In the genomic region with DNA sequence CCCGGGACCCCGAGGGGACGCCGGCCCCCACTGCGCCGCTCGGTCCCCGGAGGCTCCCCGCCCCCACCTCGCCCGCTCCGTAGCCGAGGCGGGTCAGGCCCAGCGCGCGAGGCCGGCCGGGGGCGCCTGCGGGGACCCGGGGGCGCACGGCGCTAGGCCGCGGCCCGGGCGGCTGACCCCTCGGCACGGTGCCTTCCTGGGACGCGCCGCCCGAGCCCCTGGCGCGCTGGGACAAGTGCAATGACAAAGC, we compare ENCODE assay signal across 1 cellular context.
TF ChIP-seq lines count a peak whose summit lies in the region.

No MANE protein-coding gene starts in this region.

TF ChIP-seq in GM23338, 12 proteins besides CTCF, POLR2A, EP300 and RAD21 (continued from another document):
- TF ChIP-seq, protein P1, sequence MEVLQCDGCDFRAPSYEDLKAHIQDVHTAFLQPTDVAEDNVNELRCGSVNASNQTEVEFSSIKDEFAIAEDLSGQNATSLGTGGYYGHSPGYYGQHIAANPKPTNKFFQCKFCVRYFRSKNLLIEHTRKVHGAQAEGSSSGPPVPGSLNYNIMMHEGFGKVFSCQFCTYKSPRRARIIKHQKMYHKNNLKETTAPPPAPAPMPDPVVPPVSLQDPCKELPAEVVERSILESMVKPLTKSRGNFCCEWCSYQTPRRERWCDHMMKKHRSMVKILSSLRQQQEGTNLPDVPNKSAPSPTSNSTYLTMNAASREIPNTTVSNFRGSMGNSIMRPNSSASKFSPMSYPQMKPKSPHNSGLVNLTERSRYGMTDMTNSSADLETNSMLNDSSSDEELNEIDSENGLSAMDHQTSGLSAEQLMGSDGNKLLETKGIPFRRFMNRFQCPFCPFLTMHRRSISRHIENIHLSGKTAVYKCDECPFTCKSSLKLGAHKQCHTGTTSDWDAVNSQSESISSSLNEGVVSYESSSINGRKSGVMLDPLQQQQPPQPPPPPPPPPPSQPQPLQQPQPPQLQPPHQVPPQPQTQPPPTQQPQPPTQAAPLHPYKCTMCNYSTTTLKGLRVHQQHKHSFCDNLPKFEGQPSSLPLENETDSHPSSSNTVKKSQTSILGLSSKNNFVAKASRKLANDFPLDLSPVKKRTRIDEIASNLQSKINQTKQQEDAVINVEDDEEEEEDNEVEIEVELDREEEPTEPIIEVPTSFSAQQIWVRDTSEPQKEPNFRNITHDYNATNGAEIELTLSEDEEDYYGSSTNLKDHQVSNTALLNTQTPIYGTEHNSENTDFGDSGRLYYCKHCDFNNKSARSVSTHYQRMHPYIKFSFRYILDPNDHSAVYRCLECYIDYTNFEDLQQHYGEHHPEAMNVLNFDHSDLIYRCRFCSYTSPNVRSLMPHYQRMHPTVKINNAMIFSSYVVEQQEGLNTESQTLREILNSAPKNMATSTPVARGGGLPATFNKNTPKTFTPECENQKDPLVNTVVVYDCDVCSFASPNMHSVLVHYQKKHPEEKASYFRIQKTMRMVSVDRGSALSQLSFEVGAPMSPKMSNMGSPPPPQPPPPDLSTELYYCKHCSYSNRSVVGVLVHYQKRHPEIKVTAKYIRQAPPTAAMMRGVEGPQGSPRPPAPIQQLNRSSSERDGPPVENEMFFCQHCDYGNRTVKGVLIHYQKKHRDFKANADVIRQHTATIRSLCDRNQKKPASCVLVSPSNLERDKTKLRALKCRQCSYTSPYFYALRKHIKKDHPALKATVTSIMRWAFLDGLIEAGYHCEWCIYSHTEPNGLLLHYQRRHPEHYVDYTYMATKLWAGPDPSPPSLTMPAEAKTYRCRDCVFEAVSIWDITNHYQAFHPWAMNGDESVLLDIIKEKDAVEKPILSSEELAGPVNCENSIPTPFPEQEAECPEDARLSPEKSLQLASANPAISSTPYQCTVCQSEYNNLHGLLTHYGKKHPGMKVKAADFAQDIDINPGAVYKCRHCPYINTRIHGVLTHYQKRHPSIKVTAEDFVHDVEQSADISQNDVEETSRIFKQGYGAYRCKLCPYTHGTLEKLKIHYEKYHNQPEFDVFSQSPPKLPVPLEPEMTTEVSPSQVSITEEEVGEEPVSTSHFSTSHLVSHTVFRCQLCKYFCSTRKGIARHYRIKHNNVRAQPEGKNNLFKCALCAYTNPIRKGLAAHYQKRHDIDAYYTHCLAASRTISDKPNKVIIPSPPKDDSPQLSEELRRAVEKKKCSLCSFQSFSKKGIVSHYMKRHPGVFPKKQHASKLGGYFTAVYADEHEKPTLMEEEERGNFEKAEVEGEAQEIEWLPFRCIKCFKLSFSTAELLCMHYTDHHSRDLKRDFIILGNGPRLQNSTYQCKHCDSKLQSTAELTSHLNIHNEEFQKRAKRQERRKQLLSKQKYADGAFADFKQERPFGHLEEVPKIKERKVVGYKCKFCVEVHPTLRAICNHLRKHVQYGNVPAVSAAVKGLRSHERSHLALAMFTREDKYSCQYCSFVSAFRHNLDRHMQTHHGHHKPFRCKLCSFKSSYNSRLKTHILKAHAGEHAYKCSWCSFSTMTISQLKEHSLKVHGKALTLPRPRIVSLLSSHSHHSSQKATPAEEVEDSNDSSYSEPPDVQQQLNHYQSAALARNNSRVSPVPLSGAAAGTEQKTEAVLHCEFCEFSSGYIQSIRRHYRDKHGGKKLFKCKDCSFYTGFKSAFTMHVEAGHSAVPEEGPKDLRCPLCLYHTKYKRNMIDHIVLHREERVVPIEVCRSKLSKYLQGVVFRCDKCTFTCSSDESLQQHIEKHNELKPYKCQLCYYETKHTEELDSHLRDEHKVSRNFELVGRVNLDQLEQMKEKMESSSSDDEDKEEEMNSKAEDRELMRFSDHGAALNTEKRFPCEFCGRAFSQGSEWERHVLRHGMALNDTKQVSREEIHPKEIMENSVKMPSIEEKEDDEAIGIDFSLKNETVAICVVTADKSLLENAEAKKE (CRISPR knock-in tag; IDR thresholded peaks at IDR 0.05), result no peak
- TF ChIP-seq NANOG (IDR thresholded peaks at IDR 0.05; ENCODE audit: borderline replicate concordance), result no peak
- TF ChIP-seq, protein P2, sequence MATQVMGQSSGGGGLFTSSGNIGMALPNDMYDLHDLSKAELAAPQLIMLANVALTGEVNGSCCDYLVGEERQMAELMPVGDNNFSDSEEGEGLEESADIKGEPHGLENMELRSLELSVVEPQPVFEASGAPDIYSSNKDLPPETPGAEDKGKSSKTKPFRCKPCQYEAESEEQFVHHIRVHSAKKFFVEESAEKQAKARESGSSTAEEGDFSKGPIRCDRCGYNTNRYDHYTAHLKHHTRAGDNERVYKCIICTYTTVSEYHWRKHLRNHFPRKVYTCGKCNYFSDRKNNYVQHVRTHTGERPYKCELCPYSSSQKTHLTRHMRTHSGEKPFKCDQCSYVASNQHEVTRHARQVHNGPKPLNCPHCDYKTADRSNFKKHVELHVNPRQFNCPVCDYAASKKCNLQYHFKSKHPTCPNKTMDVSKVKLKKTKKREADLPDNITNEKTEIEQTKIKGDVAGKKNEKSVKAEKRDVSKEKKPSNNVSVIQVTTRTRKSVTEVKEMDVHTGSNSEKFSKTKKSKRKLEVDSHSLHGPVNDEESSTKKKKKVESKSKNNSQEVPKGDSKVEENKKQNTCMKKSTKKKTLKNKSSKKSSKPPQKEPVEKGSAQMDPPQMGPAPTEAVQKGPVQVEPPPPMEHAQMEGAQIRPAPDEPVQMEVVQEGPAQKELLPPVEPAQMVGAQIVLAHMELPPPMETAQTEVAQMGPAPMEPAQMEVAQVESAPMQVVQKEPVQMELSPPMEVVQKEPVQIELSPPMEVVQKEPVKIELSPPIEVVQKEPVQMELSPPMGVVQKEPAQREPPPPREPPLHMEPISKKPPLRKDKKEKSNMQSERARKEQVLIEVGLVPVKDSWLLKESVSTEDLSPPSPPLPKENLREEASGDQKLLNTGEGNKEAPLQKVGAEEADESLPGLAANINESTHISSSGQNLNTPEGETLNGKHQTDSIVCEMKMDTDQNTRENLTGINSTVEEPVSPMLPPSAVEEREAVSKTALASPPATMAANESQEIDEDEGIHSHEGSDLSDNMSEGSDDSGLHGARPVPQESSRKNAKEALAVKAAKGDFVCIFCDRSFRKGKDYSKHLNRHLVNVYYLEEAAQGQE (IDR thresholded peaks at IDR 0.05; ENCODE audit: unreplicated experiment), result no peak
